1 cellular context compared by ENCODE assay signal in genomic region chr2:68251187-68251854, GRCh38.
TF ChIP-seq lines count a peak whose summit lies in the region.

No MANE protein-coding gene starts in this region.

TF ChIP-seq in HepG2, 621 proteins besides CTCF, POLR2A, EP300 and RAD21 (continued from another document and continues in another):
- no peak for TF ChIP-seq CENPT (CRISPR knock-in tag; IDR thresholded peaks at IDR 0.05; ENCODE audit: low read depth)
- TF ChIP-seq DBP (CRISPR knock-in tag; IDR thresholded peaks at IDR 0.05; ENCODE audit: not compliant biosample characterization): no peak
- TF ChIP-seq ZNF407 (CRISPR knock-in tag; IDR thresholded peaks at IDR 0.05; ENCODE audit: not compliant biosample characterization): no peak
- TF ChIP-seq FOXA1 (IDR thresholded peaks at IDR 0.05): no peak
- TF ChIP-seq FOXA1 (CRISPR knock-in tag; IDR thresholded peaks at IDR 0.05): no peak
- no peak for TF ChIP-seq ZNF362 (CRISPR knock-in tag; IDR thresholded peaks at IDR 0.05; ENCODE audit: borderline replicate concordance)
- TF ChIP-seq ZKSCAN1 (IDR thresholded peaks at IDR 0.05; ENCODE audit: low read length): no peak
- TF ChIP-seq PRDM15 (CRISPR knock-in tag; IDR thresholded peaks at IDR 0.05): no peak
- TF ChIP-seq AFF4 (CRISPR knock-in tag; IDR thresholded peaks at IDR 0.05): no peak
- no peak for TF ChIP-seq ZNF276 (CRISPR knock-in tag; IDR thresholded peaks at IDR 0.05; ENCODE audit: low read depth)
- TF ChIP-seq GMEB2 (CRISPR knock-in tag; IDR thresholded peaks at IDR 0.05; ENCODE audit: low read depth): no peak
- TF ChIP-seq ZFP62 (CRISPR knock-in tag; IDR thresholded peaks at IDR 0.05): no peak
- no peak for TF ChIP-seq ARNT (IDR thresholded peaks at IDR 0.05)
- TF ChIP-seq TRAFD1 (CRISPR knock-in tag; IDR thresholded peaks at IDR 0.05; ENCODE audit: borderline replicate concordance): no peak; the same call in 1 of the 2 replicates
- TF ChIP-seq ZNF30 (CRISPR knock-in tag; IDR thresholded peaks at IDR 0.05): no peak
- TF ChIP-seq ONECUT2 (CRISPR knock-in tag; IDR thresholded peaks at IDR 0.05): no peak
- peak; percentile 41 for TF ChIP-seq KDM5B (CRISPR knock-in tag; IDR thresholded peaks at IDR 0.05; ENCODE audit: borderline replicate concordance)
- TF ChIP-seq PITX1 (CRISPR knock-in tag; IDR thresholded peaks at IDR 0.05): peak; percentile 33; the same call in 1 of the 2 replicates
- TF ChIP-seq RFX3 (CRISPR knock-in tag; IDR thresholded peaks at IDR 0.05): no peak
- no peak for TF ChIP-seq ZNF768 (CRISPR knock-in tag; IDR thresholded peaks at IDR 0.05)
- no peak; the same call in 1 of the 2 replicates for TF ChIP-seq KDM2A (CRISPR knock-in tag; IDR thresholded peaks at IDR 0.05; ENCODE audit: borderline replicate concordance, low read depth)
- peak; percentile 84 to 88 for TF ChIP-seq HMGXB4 (CRISPR knock-in tag; IDR thresholded peaks at IDR 0.05; ENCODE audit: borderline replicate concordance in 1 of 2, low read depth in 1 of 2)
- peak; percentile 24; the same call in 1 of the 2 replicates for TF ChIP-seq ZNF639 (CRISPR knock-in tag; conservative IDR thresholded peaks at IDR 0.05)
- no peak for TF ChIP-seq KAT2B (IDR thresholded peaks at IDR 0.05; ENCODE audit: borderline replicate concordance, low read depth, low read length)
